In the genomic region with DNA sequence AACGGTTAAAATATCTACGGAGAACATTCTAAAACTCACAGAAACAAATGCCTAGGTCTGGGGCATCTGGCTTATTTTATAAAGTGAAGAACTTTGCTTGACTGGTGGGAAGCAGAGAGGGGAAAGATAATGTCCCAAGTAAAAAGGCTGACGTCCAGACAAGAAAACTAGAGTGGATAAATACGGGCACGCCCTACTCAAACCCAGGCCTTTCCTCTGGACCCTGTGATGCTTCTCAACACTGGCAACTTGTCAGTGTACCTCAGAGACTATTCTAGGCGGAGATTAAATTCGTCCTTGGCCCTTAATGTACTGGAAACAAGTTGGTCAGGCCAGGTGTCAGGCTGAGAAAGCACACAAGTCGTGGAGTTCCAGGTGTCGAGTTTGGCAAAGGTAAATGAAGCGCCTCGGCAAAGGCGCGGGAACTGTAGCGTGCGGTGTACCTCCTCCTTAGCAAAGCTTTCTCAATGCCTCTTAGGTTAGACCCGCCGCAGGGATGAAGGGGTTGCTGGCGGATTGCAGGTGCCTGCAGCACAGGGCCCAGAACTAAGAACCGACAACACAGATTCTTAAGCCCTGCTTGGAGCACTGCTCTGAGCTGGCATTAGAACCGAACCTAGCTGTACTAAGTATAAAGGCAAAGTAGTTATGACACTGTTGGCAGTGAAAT, we compare ENCODE assay signal across 8 cellular contexts. TPM values are rescaled to one million over a fixed set of nuclear protein-coding genes. Genes with fewer than 3 reads are reported as not detected.
DNase-seq lines count a peak whose midpoint lies in the region; TF ChIP-seq lines count a peak whose summit lies in the region.

No MANE protein-coding gene starts in this region.

- no peak overlapping the region for H4K8ac ChIP-seq in H9 (replicated peaks; ENCODE audit: insufficient read length, low read depth, low read length)

- peak overlapping the region; percentile 66 to 79 for H3K4me3 ChIP-seq in CD4-positive, alpha-beta memory T cell (ENCODE audit: low read length in 2 of 2)
- H3K4me3 ChIP-seq in WI38 (ENCODE audit: low read depth, low read length) (peak overlapping the region; percentile 74), foreskin fibroblast (ENCODE audit: low read depth in 1 of 2, low read length in 2 of 2) (peak overlapping the region; percentile 52 to 72)

- no peaks in the 10 kb centered on the region for H3K9me3 ChIP-seq in CD4-positive, alpha-beta memory T cell (ENCODE audit: control insufficient read depth in 1 of 2, low read length in 2 of 2)
- no peaks in the 10 kb centered on the region for H3K9me3 ChIP-seq in H9 (ENCODE audit: control insufficient read depth, low read depth, low read length)

- peaks cover 51% of the 10 kb centered on the region for H3K4me1 ChIP-seq in CD4-positive, alpha-beta memory T cell (ENCODE audit: insufficient read depth, low read length)
- peaks cover 2% of the 10 kb centered on the region; the same call in 1 of the 2 replicates for H3K4me1 ChIP-seq in H9 (ENCODE audit: insufficient read depth, low read length)

- TF ChIP-seq CTCF in H9 (conservative IDR thresholded peaks at IDR 0.05) (no peak), WI38 (IDR thresholded peaks at IDR 0.05; ENCODE audit: low read depth, low read length) (no peak), foreskin fibroblast (IDR thresholded peaks at IDR 0.05; ENCODE audit: low read depth, low read length) (no peak)

- H4K20me1 ChIP-seq in H9 (ENCODE audit: control insufficient read depth, insufficient read depth, insufficient read length) = no peaks in the 10 kb centered on the region

- peak overlapping the region; percentile 100 for H3K27ac ChIP-seq in CD4-positive, alpha-beta memory T cell (ENCODE audit: low read depth, low read length)
- no peak overlapping the region for H3K27ac ChIP-seq in H9 (ENCODE audit: insufficient read length, low read depth, low read length)

- H3K4me2 ChIP-seq in H9 (ENCODE audit: insufficient read depth, insufficient read length, low read length) = peak overlapping the region; percentile 54

- no peak overlapping the region for H3K56ac ChIP-seq in H9 (ENCODE audit: insufficient read length, low read depth, low read length)

- H2AFZ ChIP-seq in H9 (ENCODE audit: low read length) = no peak overlapping the region

- H3K27me3 ChIP-seq in CD4-positive, alpha-beta memory T cell (ENCODE audit: insufficient read depth, low read length) = no peaks in the 10 kb centered on the region
- no peaks in the 10 kb centered on the region for H3K27me3 ChIP-seq in H9 (ENCODE audit: insufficient read depth, low read length)

- CTCF ChIA-PET in CD4-positive, alpha-beta memory T cell (lab: Charles Lee; ENCODE audit: partially characterized antibody) = interaction anchor here (1.0 to 2.8 kb wide), 21 partner anchors 8 to 121 kb away, joined by 3 to 29 read pairs (median 7); partner anchors contain the start of genes GALK1, MRPL38, TRIM47 and UNC13D

- H3K9ac ChIP-seq in H9 (ENCODE audit: extremely low read depth, insufficient read length, low read length) = peak overlapping the region; percentile 14

- H3K4ac ChIP-seq in H9 (ENCODE audit: low read depth, low read length) = no peak overlapping the region

- H2BK12ac ChIP-seq in H9 (ENCODE audit: insufficient read length, low read depth, low read length) = no peak overlapping the region

- peaks cover under 1% of the 10 kb centered on the region for H3K36me3 ChIP-seq in CD4-positive, alpha-beta memory T cell (ENCODE audit: insufficient read depth, low read length)

- H2AK5ac ChIP-seq in H9 (ENCODE audit: insufficient read length, low read length) = no peak overlapping the region

- intact Hi-C loops in CD4-positive, alpha-beta memory T cell (cut with micrococcal nuclease) = loop anchor here (1.0 to 2.0 kb wide), 2 partner anchors 71 to 195 kb away; partner anchors contain the start of genes ACOX1, TEN1 and WBP2
- intact Hi-C loops in posterior vena cava (cut with DNase I) = no loop called here

- WGBS in H9 (ENCODE audit: extremely low coverage, insufficient read length, low lambda C conversion rate) = no CpG with 5 or more reads among the region's 20 CpGs

- peak overlapping the region; percentile 10 for H4K5ac ChIP-seq in H9 (ENCODE audit: insufficient read length, low read depth, low read length)

- peak in 1 of 5 donors; percentile 57 for DNase-seq in CD4-positive, alpha-beta memory T cell
- DNase-seq in H9 (no peak), foreskin fibroblast (no peak), posterior vena cava (ENCODE audit: low spot score) (peak; percentile 85), 8988T (no peak), iPS-NIHi11 (ENCODE audit: low spot score) (no peak), NAMALWA (ENCODE audit: low spot score) (no peak)

- peaks cover 13% of the 10 kb centered on the region for H3K23me2 ChIP-seq in H9 (ENCODE audit: insufficient read length, low read depth, low read length, poor library complexity, severe bottlenecking)

- 0 out of 2 replicates have a peak overlapping the region, but pooled peaks have one; percentile 72 for H2BK15ac ChIP-seq in H9 (ENCODE audit: low read depth, low read length)

- peaks cover 26 to 55% (median 42%) of the 10 kb centered on the region in 4 donors for H3K4me1 Mint-ChIP-seq in CD4-positive, alpha-beta memory T cell
- H3K4me1 Mint-ChIP-seq in H9 = peaks cover 32 to 36% of the 10 kb centered on the region in 2 experiments

- no peaks in the 10 kb centered on the region for H3K79me1 ChIP-seq in H9 (ENCODE audit: insufficient read depth, low read depth, low read length, poor library complexity, severe bottlenecking)

- H3K9me3 Mint-ChIP-seq in CD4-positive, alpha-beta memory T cell = peaks cover 0 to 5% (median 1%) of the 10 kb centered on the region in 8 donors
- H3K9me3 Mint-ChIP-seq in H9 = peaks cover 2 to 3% of the 10 kb centered on the region in 2 experiments; a peak in 3 of 5 replicates

- no peak overlapping the region for H4K91ac ChIP-seq in H9 (ENCODE audit: insufficient read length, low read depth, low read length)

- H3K27ac Mint-ChIP-seq in CD4-positive, alpha-beta memory T cell = peak overlapping the region; percentile 95 to 100 (median 99)
- peak overlapping the region; percentile 87 to 99 (median 90) for H3K27ac Mint-ChIP-seq in H9

- H3K36me3 Mint-ChIP-seq in CD4-positive, alpha-beta memory T cell = peaks cover 4 to 12% of the 10 kb centered on the region in 2 donors
- H3K36me3 Mint-ChIP-seq in H9 (ENCODE audit: insufficient read depth in 1 of 3, low read depth in 3 of 3) = peaks cover 4 to 10% (median 6%) of the 10 kb centered on the region in 3 experiments

- peaks cover 20% of the 10 kb centered on the region; the same call in 1 of the 2 replicates for H3K79me2 ChIP-seq in H9 (ENCODE audit: insufficient read depth, low read length)

- peaks cover 1 to 2% of the 10 kb centered on the region in 2 donors for H3K27me3 Mint-ChIP-seq in CD4-positive, alpha-beta memory T cell
- peaks cover 2% of the 10 kb centered on the region; the same call in 1 of the 2 replicates for H3K27me3 Mint-ChIP-seq in H9 (ENCODE audit: low read depth)

- H3K4me3 Mint-ChIP-seq in CD4-positive, alpha-beta memory T cell = peak overlapping the region; percentile 88 to 97 (median 94)
- peak overlapping the region; percentile 90 to 95 for H3K4me3 Mint-ChIP-seq in H9

- H3T11ph ChIP-seq in H9 (ENCODE audit: low read length) = no peak overlapping the region

- H2BK5ac ChIP-seq in H9 (ENCODE audit: insufficient read length, low read length) = no peak overlapping the region

- no peak overlapping the region for H2BK120ac ChIP-seq in H9 (ENCODE audit: low read depth, low read length, poor library complexity, severe bottlenecking)

- H2BK20ac ChIP-seq in H9 (ENCODE audit: low read depth, low read length, poor library complexity, severe bottlenecking) = no peak overlapping the region

- POLR2A ChIA-PET in CD4-positive, alpha-beta memory T cell (lab: Charles Lee; ENCODE audit: partially characterized antibody) = interaction anchor here (0.6 to 16.6 kb wide), 27 partner anchors 8 to 614 kb away, joined by 3 to 556 read pairs (median 6); partner anchors contain the start of genes ACOX1, GALK1, LLGL2 and MRPL38

- no peak overlapping the region for H3K23ac ChIP-seq in H9 (ENCODE audit: insufficient read length, low read depth, low read length)

- peak overlapping the region; percentile 38 for H3K18ac ChIP-seq in H9 (ENCODE audit: insufficient read length, low read depth, low read length)

- no peak overlapping the region; the same call in 1 of the 2 replicates for H3K14ac ChIP-seq in H9 (ENCODE audit: insufficient read depth, low read length)

RNA-seq across cellular contexts. Expression of gene UNK, which starts 0.7 kb away (rescaled TPM):
- total RNA-seq in CD4-positive, alpha-beta memory T cell = 10 to 100 TPM; 45.8 to 48.1 TPM
- polyA plus RNA-seq in CD4-positive, alpha-beta memory T cell = 10 to 100 TPM; 22.2 to 22.9 TPM
- total RNA-seq in H9 (2021) (35.6 and 36.4 TPM in 2 replicates), posterior vena cava (10 to 100 TPM; 23.3 to 32.9 TPM)

RNA-seq across cellular contexts. Expression of gene GALK1, which starts 18.9 kb away (rescaled TPM):
- 10 to 100 TPM; 25.7 to 25.9 TPM for total RNA-seq in CD4-positive, alpha-beta memory T cell
- 10 to 100 TPM; 17.5 to 18.1 TPM for polyA plus RNA-seq in CD4-positive, alpha-beta memory T cell
- total RNA-seq in H9 (2021) = 36.7 and 38.4 TPM in 2 replicates
- total RNA-seq in posterior vena cava = 10 to 100 TPM; 21.0 to 27.6 TPM
